Comparison of ENCODE assay signal across 10 cellular contexts in genomic region chr7:159145544-159145891, GRCh38. TPM values are rescaled to one million over a fixed set of nuclear protein-coding genes. Genes with fewer than 3 reads are reported as not detected.
DNase-seq lines count a peak whose midpoint lies in the region; ATAC-seq and TF ChIP-seq lines count a peak whose summit lies in the region.
"Had no signal": no experiment of that assay in that cellular context is flagged by ENCODE, and none has a peak within 500 bp of the region (broad histone marks: within the 10 kb centered on the region; RNA-seq: fewer than 3 reads in every experiment).

No MANE protein-coding gene starts in this region.

- no peaks in the 10 kb centered on the region for H3K9me3 Mint-ChIP-seq in activated CD4-positive, alpha-beta T cell treated with anti-CD3 and anti-CD28 coated beads for 36 hours (ENCODE audit: low read depth)
- peaks cover 0 to 33% (median 3%) of the 10 kb centered on the region in 5 experiments for H3K9me3 Mint-ChIP-seq in brain
- H3K9me3 Mint-ChIP-seq in endothelial cell (ENCODE audit: unreplicated experiment), result no peaks in the 10 kb centered on the region

- H3K27me3 Mint-ChIP-seq in activated CD4-positive, alpha-beta T cell treated with anti-CD3 and anti-CD28 coated beads for 36 hours, result peaks cover 23% of the 10 kb centered on the region
- H3K27me3 Mint-ChIP-seq in brain (peaks cover 41% of the 10 kb centered on the region), endothelial cell (ENCODE audit: unreplicated experiment) (peaks cover 3% of the 10 kb centered on the region)

- peaks cover 4 to 22% of the 10 kb centered on the region in 2 donors for H3K4me1 ChIP-seq in muscle layer of duodenum (ENCODE audit: control insufficient read depth in 1 of 2, insufficient read depth in 2 of 2, low read length in 2 of 2)
- peaks cover 22% of the 10 kb centered on the region for H3K4me1 ChIP-seq in suprapubic skin

- TF ChIP-seq POLR2A in suprapubic skin (IDR thresholded peaks at IDR 0.05), result no peak

- intact Hi-C loops in activated CD4-positive, alpha-beta T cell treated with anti-CD3 and anti-CD28 coated beads for 36 hours (cut with DNase I, micrococcal nuclease), result no loop called here

- no peak overlapping the region for H3K27ac ChIP-seq in muscle layer of duodenum (ENCODE audit: low read length)
- H3K27ac ChIP-seq in suprapubic skin, result no peak overlapping the region

- POLR2A ChIA-PET in activated CD4-positive, alpha-beta T cell treated with anti-CD3 and anti-CD28 coated beads for 36 hours (lab: Charles Lee), result no interaction called here

- H3K27me3 ChIP-seq in muscle layer of duodenum (ENCODE audit: low read depth, low read length), result peaks cover 16% of the 10 kb centered on the region
- peaks cover 47% of the 10 kb centered on the region for H3K27me3 ChIP-seq in suprapubic skin

- no peak overlapping the region for H3K27ac Mint-ChIP-seq in activated CD4-positive, alpha-beta T cell treated with anti-CD3 and anti-CD28 coated beads for 36 hours
- H3K27ac Mint-ChIP-seq in brain (no peak overlapping the region), endothelial cell (ENCODE audit: unreplicated experiment) (no peak overlapping the region)

- H3K4me3 Mint-ChIP-seq in activated CD4-positive, alpha-beta T cell treated with anti-CD3 and anti-CD28 coated beads for 36 hours, result peak overlapping the region; percentile 56
- H3K4me3 Mint-ChIP-seq in brain (peak overlapping the region; percentile 43 to 79 (median 74)), endothelial cell (ENCODE audit: unreplicated experiment) (no peak overlapping the region)

- no peak for TF ChIP-seq EP300 in suprapubic skin (IDR thresholded peaks at IDR 0.05)

- no peak for ATAC-seq in activated CD4-positive, alpha-beta T cell treated with anti-CD3 and anti-CD28 coated beads for 36 hours

- peaks cover 4% of the 10 kb centered on the region for H3K4me1 Mint-ChIP-seq in activated CD4-positive, alpha-beta T cell treated with anti-CD3 and anti-CD28 coated beads for 36 hours
- peaks cover 38% of the 10 kb centered on the region for H3K4me1 Mint-ChIP-seq in brain
- H3K4me1 Mint-ChIP-seq in endothelial cell (ENCODE audit: unreplicated experiment), result no peaks in the 10 kb centered on the region

- no peaks in the 10 kb centered on the region for H3K9me3 ChIP-seq in muscle layer of duodenum (ENCODE audit: control insufficient read depth in 1 of 2, low read length in 2 of 2)
- H3K9me3 ChIP-seq in suprapubic skin, result no peaks in the 10 kb centered on the region

- peak overlapping the region; percentile 33 to 69 for H3K4me3 ChIP-seq in muscle layer of duodenum (ENCODE audit: low read depth in 1 of 2, low read length in 2 of 2)
- peak overlapping the region; percentile 53 for H3K4me3 ChIP-seq in suprapubic skin

- peaks cover 0 to 4% of the 10 kb centered on the region in 2 donors for H3K36me3 ChIP-seq in muscle layer of duodenum (ENCODE audit: control insufficient read depth in 1 of 2, insufficient read depth in 2 of 2, low read length in 2 of 2)
- H3K36me3 ChIP-seq in suprapubic skin, result no peaks in the 10 kb centered on the region

- H3K36me3 Mint-ChIP-seq in activated CD4-positive, alpha-beta T cell treated with anti-CD3 and anti-CD28 coated beads for 36 hours (ENCODE audit: low read depth), result no peaks in the 10 kb centered on the region
- H3K36me3 Mint-ChIP-seq in brain (no peaks in the 10 kb centered on the region), endothelial cell (ENCODE audit: low read depth, unreplicated experiment) (no peaks in the 10 kb centered on the region)

- DNase-seq in activated CD4-positive, alpha-beta T cell treated with anti-CD3 and anti-CD28 coated beads for 36 hours, result no peak
- no peak for DNase-seq in activated CD4-positive, alpha-beta T cell treated with anti-CD3 and anti-CD28 coated beads for 48 hours
- no peak for DNase-seq in suprapubic skin (ENCODE audit: low spot score in 2 of 2)
- DNase-seq in NCI-H1417 (lab: John Stamatoyannopoulos, UW), result no peak
- DNase-seq in effector CD4-positive, alpha-beta T cell, result no peak
- no peak for DNase-seq in endothelial cell (ENCODE audit: low spot score)
- DNase-seq: NCI-H1105 had no signal

- CTCF ChIA-PET in activated CD4-positive, alpha-beta T cell treated with anti-CD3 and anti-CD28 coated beads for 36 hours (lab: Charles Lee), result no interaction called here

- WGBS in suprapubic skin, result 6% methylated on average over 29 of the region's 29 CpGs

- TF ChIP-seq CTCF in brain (conservative IDR thresholded peaks at IDR 0.05) (no peak), suprapubic skin (IDR thresholded peaks at IDR 0.05) (no peak), endothelial cell (IDR thresholded peaks at IDR 0.05; ENCODE audit: unreplicated experiment) (no peak)

RNA-seq across cellular contexts. Expression of gene VIPR2, which starts 0.9 kb away (rescaled TPM):
- under 1 TPM; 0.42 to 0.50 TPM for total RNA-seq in activated CD4-positive, alpha-beta T cell treated with anti-CD3 and anti-CD28 coated beads for 36 hours
- polyA plus RNA-seq in brain (ENCODE audit: insufficient read depth, low read depth, low replicate concordance), result 0.81 TPM
- total RNA-seq in suprapubic skin (under 1 TPM in 3 of 4 donors, not detected in 1; 0.59 to 0.64 (median 0.60) TPM), endothelial cell (ENCODE audit: unreplicated experiment) (2.4 TPM)
- total RNA-seq: endothelial cell of umbilical vein had no signal
- polyA plus RNA-seq: endothelial cell of umbilical vein had no signal
